Comparison of ENCODE assay signal across 21 cellular contexts in genomic region chr4:153592090-153592489, GRCh38.
"Had no signal": no experiment of that assay in that cellular context is flagged by ENCODE, and none has a peak within 500 bp of the region (broad histone marks: within the 10 kb centered on the region; RNA-seq: fewer than 3 reads in every experiment).

No MANE protein-coding gene starts in this region.

- DNase-seq: activated CD4-positive, alpha-beta T cell treated with anti-CD3 and anti-CD28 coated beads, Interleukin-2, amount 50 U/mL, for 4 hours; activated gamma-delta T cell; central memory CD4-positive, alpha-beta T cell; dermis blood vessel endothelial cell; effector CD8-positive, alpha-beta T cell; erythroblast; foreskin melanocyte; glutamatergic neuron; immature natural killer cell; lower lobe of right lung; natural killer cell; stimulated activated CD4-positive, alpha-beta T cell treated with anti-CD3 and anti-CD28 coated beads, Interleukin-4, amount 100 ng/mL, for 24 hours; stimulated activated naive CD8-positive, alpha-beta T cell treated with anti-CD3 and anti-CD28 coated beads, Interleukin-15, Interleukin-2, amounts not matched to agents 100 U/mL and 50 U/mL, for 24 hours; T-helper 1 cell; T1000 had no signal

- H3K27ac ChIP-seq: hepatocyte, lower lobe of right lung had no signal

- H3K9me3 ChIP-seq: lower lobe of right lung had no signal

- H3K4me3 ChIP-seq: hepatocyte, lower lobe of right lung had no signal

- H3K27me3 ChIP-seq: hepatocyte had no signal

- H3K4me1 Mint-ChIP-seq: natural killer cell had no signal

- H3K4me3 Mint-ChIP-seq: activated T-helper 1 cell treated with anti-CD3 and anti-CD28 coated beads, Interleukin-12 subunit alpha, Interleukin-12 subunit beta, Interleukin-2, Interleukin-4 antibody, amounts not matched to agents 30 ng/mL and 10 ng/mL and 1 ng/mL, durations not matched to agents 14 hours and 24 hours and 36 hours; immature natural killer cell; natural killer cell; WTC11 had no signal

- H3K9me3 Mint-ChIP-seq: activated naive CD4-positive, alpha-beta T cell treated with anti-CD3 and anti-CD28 coated beads, Interleukin-2, amount 50 U/mL, for 72 hours; activated T-helper 1 cell treated with anti-CD3 and anti-CD28 coated beads, Interleukin-12 subunit alpha, Interleukin-12 subunit beta, Interleukin-2, Interleukin-4 antibody, amounts not matched to agents 30 ng/mL and 10 ng/mL and 1 ng/mL, durations not matched to agents 14 hours and 24 hours and 36 hours; immature natural killer cell; natural killer cell; WTC11 had no signal

- H3K27me3 Mint-ChIP-seq: progenitor cell of endocrine pancreas had no signal

- H3K27ac Mint-ChIP-seq: activated naive CD4-positive, alpha-beta T cell treated with anti-CD3 and anti-CD28 coated beads, Interleukin-2, amount 50 U/mL, for 72 hours; activated T-helper 1 cell treated with anti-CD3 and anti-CD28 coated beads, Interleukin-12 subunit alpha, Interleukin-12 subunit beta, Interleukin-2, Interleukin-4 antibody, amounts not matched to agents 30 ng/mL and 10 ng/mL and 1 ng/mL, durations not matched to agents 14 hours and 24 hours and 36 hours; progenitor cell of endocrine pancreas; WTC11 had no signal

- H3K4me1 ChIP-seq: lower lobe of right lung had no signal

- ATAC-seq: activated naive CD4-positive, alpha-beta T cell treated with anti-CD3 and anti-CD28 coated beads, Interleukin-2, amount 50 U/mL, for 72 hours; left lobe of liver; lower lobe of right lung; natural killer cell; stimulated activated naive CD8-positive, alpha-beta T cell treated with anti-CD3 and anti-CD28 coated beads, Interleukin-15, Interleukin-2, amounts not matched to agents 100 U/mL and 50 U/mL, for 24 hours; WTC11 had no signal
